ENCODE assay signal across 12 cellular contexts in genomic region chr20:37381621-37382538, GRCh38. TPM values are rescaled to one million over a fixed set of nuclear protein-coding genes. Genes with fewer than 3 reads are reported as not detected.
DNase-seq lines count a peak whose midpoint lies in the region; ATAC-seq and TF ChIP-seq lines count a peak whose summit lies in the region.
"Had no signal": no experiment of that assay in that cellular context is flagged by ENCODE, and none has a peak within 500 bp of the region (broad histone marks: within the 10 kb centered on the region; RNA-seq: fewer than 3 reads in every experiment).

No MANE protein-coding gene starts in this region.

- H3K23ac ChIP-seq in H9 (ENCODE audit: insufficient read length, low read depth, low read length) = no peak overlapping the region

- no peak overlapping the region for H2BK12ac ChIP-seq in H9 (ENCODE audit: insufficient read length, low read depth, low read length)

- peaks cover 4 to 17% of the 10 kb centered on the region in 2 experiments for H3K36me3 ChIP-seq in SK-N-SH (replicated peaks in 1 of 2; ENCODE audit: control insufficient read depth in 1 of 2, insufficient read depth in 2 of 2, low read length in 1 of 2)
- H3K36me3 ChIP-seq in sigmoid colon = peaks cover 5 to 28% (median 9%) of the 10 kb centered on the region in 4 donors

- no peak overlapping the region for H3K4me2 ChIP-seq in SK-N-SH
- no peak overlapping the region for H3K4me2 ChIP-seq in H9 (ENCODE audit: insufficient read depth, insufficient read length, low read length)

- H3K79me2 ChIP-seq in SK-N-SH (ENCODE audit: insufficient read depth) = peaks cover 8% of the 10 kb centered on the region
- no peaks in the 10 kb centered on the region for H3K79me2 ChIP-seq in H9 (ENCODE audit: insufficient read depth, low read length)

- no peaks in the 10 kb centered on the region; a peak in 1 of 5 replicates for H3K9me3 Mint-ChIP-seq in H9
- H3K9me3 Mint-ChIP-seq in dendritic cell treated with granulocyte-macrophage colony-stimulating factor and Interleukin-4, amounts not matched to agents 40 ng/mL and 50 ng/mL, for 4 days = no peaks in the 10 kb centered on the region
- H3K9me3 Mint-ChIP-seq in activated naive CD8-positive, alpha-beta T cell treated with anti-CD3 and anti-CD28 coated beads, Interleukin-2, amount 50 U/mL, for 24 hours = no peaks in the 10 kb centered on the region
- H3K9me3 Mint-ChIP-seq: activated naive CD4-positive, alpha-beta T cell treated with anti-CD3 and anti-CD28 coated beads, Interleukin-2, amount 10 ng/mL, durations not matched to agents 7 days and 5 days; T-helper 1 cell treated with Interleukin-12 subunit alpha and Interleukin-12 subunit beta and Interleukin-4 antibody, amounts not matched to agents 30 μg/mL and 1 μg/mL, for 36 hours had no signal

- no peaks in the 10 kb centered on the region for H3K79me1 ChIP-seq in H9 (ENCODE audit: insufficient read depth, low read depth, low read length, poor library complexity, severe bottlenecking)

- H3K18ac ChIP-seq in H9 (ENCODE audit: insufficient read length, low read depth, low read length) = no peak overlapping the region

- H3K27me3 Mint-ChIP-seq in H9 (ENCODE audit: low read depth) = no peaks in the 10 kb centered on the region; the same call in 1 of the 2 replicates
- no peaks in the 10 kb centered on the region for H3K27me3 Mint-ChIP-seq in dendritic cell treated with granulocyte-macrophage colony-stimulating factor and Interleukin-4, amounts not matched to agents 40 ng/mL and 50 ng/mL, for 4 days
- H3K27me3 Mint-ChIP-seq in activated naive CD8-positive, alpha-beta T cell treated with anti-CD3 and anti-CD28 coated beads, Interleukin-2, amount 50 U/mL, for 24 hours = peaks cover 4% of the 10 kb centered on the region

- peaks cover 6 to 24% (median 19%) of the 10 kb centered on the region in 3 experiments for H3K36me3 Mint-ChIP-seq in H9 (ENCODE audit: insufficient read depth in 1 of 3, low read depth in 3 of 3)
- H3K36me3 Mint-ChIP-seq in dendritic cell treated with granulocyte-macrophage colony-stimulating factor and Interleukin-4, amounts not matched to agents 40 ng/mL and 50 ng/mL, for 4 days (ENCODE audit: low read depth) = peaks cover 63% of the 10 kb centered on the region
- H3K36me3 Mint-ChIP-seq in activated naive CD8-positive, alpha-beta T cell treated with anti-CD3 and anti-CD28 coated beads, Interleukin-2, amount 50 U/mL, for 24 hours (ENCODE audit: low read depth) = no peaks in the 10 kb centered on the region
- H3K36me3 Mint-ChIP-seq: activated naive CD4-positive, alpha-beta T cell treated with anti-CD3 and anti-CD28 coated beads, Interleukin-2, amount 10 ng/mL, durations not matched to agents 7 days and 5 days had no signal

- no peak for TF ChIP-seq CTCF in SK-N-SH (IDR thresholded peaks at IDR 0.05)
- TF ChIP-seq CTCF in H9 (conservative IDR thresholded peaks at IDR 0.05) = no peak
- TF ChIP-seq CTCF in sigmoid colon (IDR thresholded peaks at IDR 0.05) = no peak

- no peak overlapping the region for H3K4ac ChIP-seq in H9 (ENCODE audit: low read depth, low read length)

- peak overlapping the region in 2 of 3 experiments; percentile 28 to 34; a peak in 1 of 7 replicates for H3K27ac Mint-ChIP-seq in H9
- H3K27ac Mint-ChIP-seq in dendritic cell treated with granulocyte-macrophage colony-stimulating factor and Interleukin-4, amounts not matched to agents 40 ng/mL and 50 ng/mL, for 4 days = peak overlapping the region; percentile 55
- no peak overlapping the region for H3K27ac Mint-ChIP-seq in activated naive CD8-positive, alpha-beta T cell treated with anti-CD3 and anti-CD28 coated beads, Interleukin-2, amount 50 U/mL, for 24 hours
- H3K27ac Mint-ChIP-seq: activated naive CD4-positive, alpha-beta T cell treated with anti-CD3 and anti-CD28 coated beads, Interleukin-2, amount 10 ng/mL, durations not matched to agents 7 days and 5 days; T-helper 1 cell treated with Interleukin-12 subunit alpha and Interleukin-12 subunit beta and Interleukin-4 antibody, amounts not matched to agents 30 μg/mL and 1 μg/mL, for 36 hours had no signal

- H2BK20ac ChIP-seq in H9 (ENCODE audit: low read depth, low read length, poor library complexity, severe bottlenecking) = no peak overlapping the region

- no peak overlapping the region for H2BK120ac ChIP-seq in H9 (ENCODE audit: low read depth, low read length, poor library complexity, severe bottlenecking)

- no peak overlapping the region for H3T11ph ChIP-seq in H9 (ENCODE audit: low read length)

- H3K27me3 ChIP-seq in SK-N-SH (ENCODE audit: insufficient read depth) (no peaks in the 10 kb centered on the region), H9 (ENCODE audit: insufficient read depth, low read length) (no peaks in the 10 kb centered on the region), sigmoid colon (no peaks in the 10 kb centered on the region)

- no peaks in the 10 kb centered on the region for H4K20me1 ChIP-seq in SK-N-SH (ENCODE audit: insufficient read depth)
- H4K20me1 ChIP-seq in H9 (ENCODE audit: control insufficient read depth, insufficient read depth, insufficient read length) = no peaks in the 10 kb centered on the region

- no peaks in the 10 kb centered on the region for H3K9me2 ChIP-seq in SK-N-SH

- no peaks in the 10 kb centered on the region for H3K9me3 ChIP-seq in SK-N-SH
- H3K9me3 ChIP-seq in H9 (ENCODE audit: control insufficient read depth, low read depth, low read length) = no peaks in the 10 kb centered on the region
- H3K9me3 ChIP-seq in sigmoid colon = no peaks in the 10 kb centered on the region

- no peak overlapping the region for H4K91ac ChIP-seq in H9 (ENCODE audit: insufficient read length, low read depth, low read length)

- intact Hi-C loops in dendritic cell treated with granulocyte-macrophage colony-stimulating factor and Interleukin-4, amounts not matched to agents 40 ng/mL and 50 ng/mL, for 4 days (cut with micrococcal nuclease) = loop anchor here (2.0 to 10.0 kb wide), 4 partner anchors 35 to 187 kb away; partner anchors contain the start of gene SRC
- intact Hi-C loops in sigmoid colon (cut with DNase I) = loop anchor here (2.0 to 10.0 kb wide), 2 partner anchors 31 to 177 kb away; no protein-coding TSS in a partner anchor

- no peak overlapping the region for H3K9ac ChIP-seq in SK-N-SH
- H3K9ac ChIP-seq in H9 (ENCODE audit: extremely low read depth, insufficient read length, low read length) = no peak overlapping the region

- H4K8ac ChIP-seq in H9 (replicated peaks; ENCODE audit: insufficient read length, low read depth, low read length) = no peak overlapping the region

- no peak overlapping the region for H2BK15ac ChIP-seq in H9 (ENCODE audit: low read depth, low read length)

- H3K4me1 Mint-ChIP-seq in H9 = peaks cover 15 to 18% of the 10 kb centered on the region in 2 experiments
- H3K4me1 Mint-ChIP-seq in dendritic cell treated with granulocyte-macrophage colony-stimulating factor and Interleukin-4, amounts not matched to agents 40 ng/mL and 50 ng/mL, for 4 days (ENCODE audit: low read depth) = peaks cover 83% of the 10 kb centered on the region
- H3K4me1 Mint-ChIP-seq in activated naive CD8-positive, alpha-beta T cell treated with anti-CD3 and anti-CD28 coated beads, Interleukin-2, amount 50 U/mL, for 24 hours = peaks cover 29% of the 10 kb centered on the region

- no peaks in the 10 kb centered on the region for H3K23me2 ChIP-seq in H9 (ENCODE audit: insufficient read length, low read depth, low read length, poor library complexity, severe bottlenecking)

- TF ChIP-seq RAD21 in SK-N-SH (IDR thresholded peaks at IDR 0.05; ENCODE audit: low read length) = no peak

- no peak overlapping the region for H2AFZ ChIP-seq in SK-N-SH (ENCODE audit: low read depth)
- H2AFZ ChIP-seq in H9 (ENCODE audit: low read length) = no peak overlapping the region

- no peak overlapping the region for H2AK5ac ChIP-seq in H9 (ENCODE audit: insufficient read length, low read length)

- TF ChIP-seq POLR2A in sigmoid colon (IDR thresholded peaks at IDR 0.05) = no peak

- WGBS in SK-N-SH (ENCODE audit: low lambda C conversion rate) = 88% methylated on average over 8 of the region's 12 CpGs
- WGBS in H9 (ENCODE audit: extremely low coverage, insufficient read length, low lambda C conversion rate) = no CpG with 5 or more reads among the region's 12 CpGs
- WGBS in sigmoid colon, 2 donors = 83 to 85% methylated on average over 12 of the region's 12 CpGs

- no peak overlapping the region for H4K5ac ChIP-seq in H9 (ENCODE audit: insufficient read length, low read depth, low read length)

- H3K56ac ChIP-seq in H9 (ENCODE audit: insufficient read length, low read depth, low read length) = no peak overlapping the region

- POLR2A ChIA-PET in SK-N-SH (lab: Yijun Ruan, JAX) = no interaction called here

- H3K4me3 ChIP-seq in SK-N-SH (ENCODE audit: low read depth in 2 of 2, low read length in 1 of 2) (no peak overlapping the region), sigmoid colon (no peak overlapping the region)

- CTCF ChIA-PET in SK-N-SH (lab: Yijun Ruan, JAX) = interaction anchor here (1.0 to 1.5 kb wide), 5 partner anchors 13 to 190 kb away, joined by 3 to 6 read pairs (median 3); no protein-coding TSS in a partner anchor

- DNase-seq in SK-N-SH (peak; percentile 7), H9 (no peak), sigmoid colon (peak; percentile 58), NCI-H2107 (lab: John Stamatoyannopoulos, UW) (no peak), middle frontal gyrus (ENCODE audit: extremely low spot score, low spot score) (no peak)
- no peak for DNase-seq in activated naive CD8-positive, alpha-beta T cell treated with anti-CD3 and anti-CD28 coated beads, Interleukin-2, amount 50 U/mL, for 24 hours
- DNase-seq: activated naive CD4-positive, alpha-beta T cell treated with anti-CD3 and anti-CD28 coated beads, Interleukin-2, amount 10 ng/mL, durations not matched to agents 7 days and 5 days; NCI-H1105 treated with DMSO at 0.1 percent for 48 hours; NCI-H446 had no signal

- ATAC-seq in SK-N-SH treated with all-trans-retinoic acid at 6 μM for 48 hours = no peak
- no peak for ATAC-seq in activated naive CD8-positive, alpha-beta T cell treated with anti-CD3 and anti-CD28 coated beads, Interleukin-2, amount 50 U/mL, for 24 hours

- peaks cover 6 to 18% of the 10 kb centered on the region in 2 experiments; a peak in 2 of 4 replicates for H3K4me1 ChIP-seq in SK-N-SH (ENCODE audit: control insufficient read depth in 1 of 2, insufficient read depth in 2 of 2, low read depth in 1 of 2, low read length in 1 of 2)
- no peaks in the 10 kb centered on the region; the same call in 1 of the 2 replicates for H3K4me1 ChIP-seq in H9 (ENCODE audit: insufficient read depth, low read length)
- H3K4me1 ChIP-seq in sigmoid colon = peaks cover 0 to 34% (median 26%) of the 10 kb centered on the region in 4 donors

- peak overlapping the region in 1 of 2 experiments; percentile 37; a peak in 1 of 4 replicates for H3K27ac ChIP-seq in SK-N-SH (ENCODE audit: low read depth in 2 of 2, low read length in 1 of 2)
- H3K27ac ChIP-seq in H9 (ENCODE audit: insufficient read length, low read depth, low read length) = no peak overlapping the region
- H3K27ac ChIP-seq in sigmoid colon = peak overlapping the region in 2 of 4 donors; percentile 20 to 23

- TF ChIP-seq EP300 in SK-N-SH (IDR thresholded peaks at IDR 0.05; ENCODE audit: borderline replicate concordance in 1 of 2, low read depth in 1 of 2, low read length in 1 of 2) (no peak), sigmoid colon (IDR thresholded peaks at IDR 0.05) (no peak)

- peaks cover 9% of the 10 kb centered on the region for H3F3A ChIP-seq in SK-N-SH (replicated peaks; ENCODE audit: insufficient read depth)

- H2BK5ac ChIP-seq in H9 (ENCODE audit: insufficient read length, low read length) = no peak overlapping the region

- no peak overlapping the region for H3K14ac ChIP-seq in H9 (ENCODE audit: insufficient read depth, low read length)

- no peak overlapping the region for H3K4me3 Mint-ChIP-seq in H9
- H3K4me3 Mint-ChIP-seq in dendritic cell treated with granulocyte-macrophage colony-stimulating factor and Interleukin-4, amounts not matched to agents 40 ng/mL and 50 ng/mL, for 4 days = no peak overlapping the region
- H3K4me3 Mint-ChIP-seq in activated naive CD8-positive, alpha-beta T cell treated with anti-CD3 and anti-CD28 coated beads, Interleukin-2, amount 50 U/mL, for 24 hours = no peak overlapping the region

RNA-seq across cellular contexts. Expression of gene SRC, which starts 35.9 kb away (rescaled TPM):
- polyA plus RNA-seq in SK-N-SH (2012; rRNA removed) = 23.8 and 25.6 TPM in 2 replicates
- polyA plus RNA-seq in SK-N-SH (2012; cell fraction: cytosol; rRNA removed) = 9.6 and 17.1 TPM in 2 replicates
- polyA plus RNA-seq in SK-N-SH (2012; cell fraction: nucleus; rRNA removed) = 49.2 and 58.8 TPM in 2 replicates
- 37.5 and 44.5 TPM in 2 replicates for total RNA-seq in H9 (2021)
- 10 to 100 TPM; 28.1 to 52.3 (median 40.0) TPM for total RNA-seq in sigmoid colon
- polyA plus RNA-seq in sigmoid colon = 10 to 100 TPM; 64.3 to 91.8 (median 79.1) TPM

Comparison
In these comparisons a context has a peak if more than half of its experiments do, and no peak if none do; other contexts are left out.
1. DNase-seq: peak in SK-N-SH (single experiment) and sigmoid colon (single experiment); none in H9 (single experiment), NCI-H2107 (single experiment), middle frontal gyrus (single experiment) and activated naive CD8-positive, alpha-beta T cell treated with anti-CD3 and anti-CD28 coated beads, Interleukin-2, amount 50 U/mL, for 24 hours (single experiment).